In genomic region chr19:16327131-16327450, GRCh38 we compare ENCODE assay signal across 7 cellular contexts. TPM values are rescaled to one million over a fixed set of nuclear protein-coding genes. Genes with fewer than 3 reads are reported as not detected.
A peak's percentile ranks its signal among the peaks of the same experiment; 100 is the strongest.
DNase-seq lines count a peak whose midpoint lies in the region; ATAC-seq and TF ChIP-seq lines count a peak whose summit lies in the region.

No MANE protein-coding gene starts in this region.

- peak overlapping the region; percentile 94 for H3K27ac Mint-ChIP-seq in activated B cell treated with CpG ODN at 0.5 μM for 24 hours
- H3K27ac Mint-ChIP-seq in stimulated activated effector memory CD8-positive, alpha-beta T cell treated with anti-CD3 and anti-CD28 coated beads, Interleukin-12 subunit alpha, Interleukin-12 subunit beta, amount 100 ng/mL, for 72 hours, result no peak overlapping the region

- POLR2A ChIA-PET in activated B cell treated with CpG ODN at 0.5 μM for 24 hours (lab: Charles Lee), result interaction anchor here (0.7 to 14.3 kb wide), 16 partner anchors 14 to 937 kb away, joined by 3 to 828 read pairs (median 16); partner anchors contain the start of gene FAM32A

- no peak overlapping the region for H3K27ac ChIP-seq in iPS DF 6.9 (ENCODE audit: low read length)

- no peaks in the 10 kb centered on the region for H3K9me3 Mint-ChIP-seq in activated B cell treated with CpG ODN at 0.5 μM for 24 hours
- no peaks in the 10 kb centered on the region for H3K9me3 Mint-ChIP-seq in stimulated activated effector memory CD8-positive, alpha-beta T cell treated with anti-CD3 and anti-CD28 coated beads, Interleukin-12 subunit alpha, Interleukin-12 subunit beta, amount 100 ng/mL, for 72 hours

- no peak for DNase-seq in activated B cell treated with CpG ODN at 0.5 μM for 24 hours
- DNase-seq in iPS DF 6.9 (ENCODE audit: low read depth, low spot score), result no peak
- DNase-seq in stimulated activated effector memory CD8-positive, alpha-beta T cell treated with anti-CD3 and anti-CD28 coated beads, Interleukin-12 subunit alpha, Interleukin-12 subunit beta, amount 100 ng/mL, for 72 hours (ENCODE audit: low spot score in 2 of 2), result no peak
- no peak for DNase-seq in Ammon's horn (ENCODE audit: low spot score)
- DNase-seq in activated effector memory CD4-positive, alpha-beta T cell treated with anti-CD3 and anti-CD28 coated beads, Interleukin-2, amount 50 U/mL, for 16 hours, result no peak
- no peak for DNase-seq in NCI-H2171 treated with DMSO at 0.1 percent for 48 hours (lab: John Stamatoyannopoulos, UW)

- peaks cover 43% of the 10 kb centered on the region for H3K27me3 ChIP-seq in iPS DF 6.9 (ENCODE audit: control insufficient read depth, insufficient read depth, low read length)

- H3K4me1 Mint-ChIP-seq in activated B cell treated with CpG ODN at 0.5 μM for 24 hours, result peaks cover 79% of the 10 kb centered on the region
- H3K4me1 Mint-ChIP-seq in stimulated activated effector memory CD8-positive, alpha-beta T cell treated with anti-CD3 and anti-CD28 coated beads, Interleukin-12 subunit alpha, Interleukin-12 subunit beta, amount 100 ng/mL, for 72 hours, result peaks cover 59% of the 10 kb centered on the region

- H3K4me3 Mint-ChIP-seq in activated B cell treated with CpG ODN at 0.5 μM for 24 hours, result peak overlapping the region; percentile 95
- peak overlapping the region; percentile 78 for H3K4me3 Mint-ChIP-seq in stimulated activated effector memory CD8-positive, alpha-beta T cell treated with anti-CD3 and anti-CD28 coated beads, Interleukin-12 subunit alpha, Interleukin-12 subunit beta, amount 100 ng/mL, for 72 hours

- peaks cover 41% of the 10 kb centered on the region for H3K36me3 Mint-ChIP-seq in activated B cell treated with CpG ODN at 0.5 μM for 24 hours (ENCODE audit: low read depth)
- H3K36me3 Mint-ChIP-seq in stimulated activated effector memory CD8-positive, alpha-beta T cell treated with anti-CD3 and anti-CD28 coated beads, Interleukin-12 subunit alpha, Interleukin-12 subunit beta, amount 100 ng/mL, for 72 hours, result peaks cover 32% of the 10 kb centered on the region

- WGBS in iPS DF 6.9 (ENCODE audit: insufficient coverage, insufficient read length), result no CpG with 5 or more reads among the region's 16 CpGs

- TF ChIP-seq CTCF in activated B cell treated with CpG ODN at 0.5 μM for 24 hours (IDR thresholded peaks at IDR 0.05), result no peak

- ATAC-seq in activated B cell treated with CpG ODN at 0.5 μM for 24 hours (ENCODE audit: low read depth), result no peak
- no peak for ATAC-seq in stimulated activated effector memory CD8-positive, alpha-beta T cell treated with anti-CD3 and anti-CD28 coated beads, Interleukin-12 subunit alpha, Interleukin-12 subunit beta, amount 100 ng/mL, for 72 hours

- no peaks in the 10 kb centered on the region for H3K27me3 Mint-ChIP-seq in activated B cell treated with CpG ODN at 0.5 μM for 24 hours

- intact Hi-C loops in activated B cell treated with CpG ODN at 0.5 μM for 24 hours (cut with micrococcal nuclease), result loop anchor here (5.0 to 10.0 kb wide), 3 partner anchors 212 to 260 kb away; partner anchors contain the start of genes RAB8A and TPM4

- peak; percentile 0 for TF ChIP-seq POLR2A in GM19193 (IDR thresholded peaks at IDR 0.05; ENCODE audit: extremely low read depth, insufficient read depth, insufficient read length)

- CTCF ChIA-PET in activated B cell treated with CpG ODN at 0.5 μM for 24 hours (lab: Charles Lee), result interaction anchor here (2.1 to 4.7 kb wide), 7 partner anchors 11 to 90 kb away, joined by 11 to 41 read pairs (median 14); no protein-coding TSS in a partner anchor

- H3K36me3 ChIP-seq in iPS DF 6.9 (ENCODE audit: control insufficient read depth, insufficient read depth, low read length), result no peaks in the 10 kb centered on the region

- H3K4me3 ChIP-seq in iPS DF 6.9 (ENCODE audit: low read length), result peak overlapping the region; percentile 53; the same call in 1 of the 2 replicates

- H3K9me3 ChIP-seq in iPS DF 6.9 (ENCODE audit: control insufficient read depth, insufficient read depth, low read length), result no peaks in the 10 kb centered on the region

- peaks cover 4% of the 10 kb centered on the region; the same call in 1 of the 2 replicates for H3K4me1 ChIP-seq in iPS DF 6.9 (ENCODE audit: control insufficient read depth, insufficient read depth, low read length)

RNA-seq across cellular contexts. Expression of gene KLF2, which starts 2.5 kb away (rescaled TPM):
- total RNA-seq in activated B cell treated with CpG ODN at 0.5 μM for 24 hours, result 76.8 and 87.6 TPM in 2 replicates
